Comparison of ENCODE assay signal across 11 cellular contexts in the genomic region with DNA sequence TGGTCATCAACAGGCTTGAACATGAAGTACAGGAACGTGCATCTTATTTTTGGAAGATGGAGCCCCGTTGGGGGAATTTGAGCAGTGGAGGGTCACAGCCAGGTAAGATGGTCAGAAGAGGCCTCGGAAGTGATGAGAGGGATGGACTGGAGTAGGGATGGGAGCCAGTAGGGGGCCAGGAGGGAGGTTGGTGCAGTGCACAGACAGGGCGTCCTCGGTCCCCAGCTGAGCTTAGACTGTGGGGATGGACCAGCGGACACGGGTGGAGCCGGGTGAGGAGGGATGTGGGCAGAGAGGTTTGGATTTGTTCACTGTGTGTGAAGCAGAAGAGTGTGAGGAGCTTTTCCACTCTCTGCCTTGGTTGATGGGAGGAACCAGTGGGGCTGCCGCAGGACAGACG. TPM values are rescaled to one million over a fixed set of nuclear protein-coding genes. Genes with fewer than 3 reads are reported as not detected.
DNase-seq lines count a peak whose midpoint lies in the region; ATAC-seq and TF ChIP-seq lines count a peak whose summit lies in the region.
"Had no signal": no experiment of that assay in that cellular context is flagged by ENCODE, and none has a peak within 500 bp of the region (broad histone marks: within the 10 kb centered on the region; RNA-seq: fewer than 3 reads in every experiment).

No MANE protein-coding gene starts in this region.

- POLR2A ChIA-PET in Caco-2 (lab: Charles Lee), result interaction anchor here (0.6 to 3.1 kb wide), 4 partner anchors 9 to 90 kb away, joined by 4 to 19 read pairs (median 4); partner anchors contain the start of gene MBOAT7

- H3K9me3 ChIP-seq in Caco-2 (no peaks in the 10 kb centered on the region), psoas muscle (no peaks in the 10 kb centered on the region)
- H3K9me3 ChIP-seq: gastroesophageal sphincter had no signal

- H3K4me1 Mint-ChIP-seq in Caco-2 (ENCODE audit: low read depth, unreplicated experiment), result peaks cover 37% of the 10 kb centered on the region

- H3K27ac ChIP-seq in VCaP (peak overlapping the region; percentile 98), psoas muscle (no peak overlapping the region)

- no peaks in the 10 kb centered on the region for H3K27me3 Mint-ChIP-seq in Caco-2 (ENCODE audit: insufficient read depth, unreplicated experiment)

- H3K4me1 ChIP-seq in Caco-2, result peaks cover 54% of the 10 kb centered on the region
- peaks cover 35% of the 10 kb centered on the region for H3K4me1 ChIP-seq in psoas muscle

- H3K4me3 ChIP-seq in Caco-2 (ENCODE audit: low read depth, low read length) (no peak overlapping the region), psoas muscle (no peak overlapping the region)
- H3K4me3 ChIP-seq: gastroesophageal sphincter had no signal

- peak overlapping the region; percentile 76 for H3K27ac Mint-ChIP-seq in Caco-2 (ENCODE audit: unreplicated experiment)

- H3K36me3 ChIP-seq in Caco-2 (ENCODE audit: control insufficient read depth, insufficient read depth, low read length), result peaks cover 7% of the 10 kb centered on the region
- peaks cover 12 to 25% of the 10 kb centered on the region in 2 donors for H3K36me3 ChIP-seq in psoas muscle (ENCODE audit: insufficient read depth in 1 of 2, low read depth in 1 of 2)

- ATAC-seq in esophagus mucosa, result peak; percentile 4
- no peak for ATAC-seq in psoas muscle
- ATAC-seq: gastroesophageal sphincter had no signal

- CTCF ChIA-PET in Caco-2 (lab: Charles Lee), result interaction anchor here (0.8 kb wide), 1 partner anchor 21 kb away, joined by 4 read pairs; the partner anchor contains the start of gene MBOAT7

- peak in 1 of 2 experiments; percentile 10 for TF ChIP-seq CTCF in Caco-2 (IDR thresholded peaks at IDR 0.05; ENCODE audit: insufficient read depth in 1 of 2, low read depth in 1 of 2, low read length in 1 of 2, severe bottlenecking in 1 of 2, unreplicated experiment in 1 of 2)
- TF ChIP-seq CTCF in VCaP (conservative IDR thresholded peaks at IDR 0.05), result no peak
- no peak for TF ChIP-seq CTCF in psoas muscle (IDR thresholded peaks at IDR 0.05)

- WGBS in psoas muscle, 3 donors, result 82 to 88% (median 88%) methylated on average over 9 to 10 of the region's 10 CpGs

- intact Hi-C loops in Caco-2 (cut with micrococcal nuclease; ENCODE audit: unreplicated experiment) (loop anchor here (2.0 kb wide), 1 partner anchor 20 kb away; no protein-coding TSS in a partner anchor), posterior vena cava (cut with DNase I) (no loop called here), psoas muscle (cut with DNase I) (no loop called here)

- no peaks in the 10 kb centered on the region for H3K9me3 Mint-ChIP-seq in Caco-2 (ENCODE audit: unreplicated experiment)

- peak overlapping the region; percentile 12 for H3K4me3 Mint-ChIP-seq in Caco-2 (ENCODE audit: unreplicated experiment)

- H3K36me3 Mint-ChIP-seq in Caco-2 (ENCODE audit: insufficient read depth, unreplicated experiment), result peaks cover 88% of the 10 kb centered on the region

- BruUV-seq in Caco-2 (replicated peaks; lab: Mats Ljungman, UMichigan), result no TSS peak

- no peak for TF ChIP-seq POLR2A in erythroblast (IDR thresholded peaks at IDR 0.05; ENCODE audit: low read length)

- DNase-seq in Caco-2 (no peak), posterior vena cava (ENCODE audit: low spot score) (peak; percentile 50), psoas muscle (no peak), dermis blood vessel endothelial cell (no peak), erythroblast (lab: John Stamatoyannopoulos, UW) (no peak)
- DNase-seq in stimulated activated CD4-positive, alpha-beta T cell treated with anti-CD3 and anti-CD28 coated beads, Interleukin-4, amount 100 ng/mL, for 4 hours, result no peak

- H3K27me3 ChIP-seq in Caco-2 (replicated peaks; ENCODE audit: control insufficient read depth, insufficient read depth, low read length) (no peaks in the 10 kb centered on the region), psoas muscle (ENCODE audit: insufficient read depth in 3 of 3, low read length in 2 of 3) (no peaks in the 10 kb centered on the region)
- H3K27me3 ChIP-seq: gastroesophageal sphincter had no signal

RNA-seq across cellular contexts. Expression of gene RPS9, which starts 10.6 kb away (rescaled TPM):
- total RNA-seq in Caco-2 (2022) (1,040 and 1,045 TPM in 2 replicates), esophagus mucosa (1,727 TPM), posterior vena cava (1,000 to 10,000 TPM in 1 of 2 donors, 100 to 1,000 TPM in 1; 777 to 1,026 TPM), psoas muscle (100 to 1,000 TPM; 479 to 705 (median 663) TPM), dermis blood vessel endothelial cell (1,481 and 2,291 TPM in 2 replicates)
- 1,000 to 10,000 TPM; 1,294 to 2,049 (median 1,972) TPM for polyA plus RNA-seq in psoas muscle

RNA-seq across cellular contexts. Expression of gene LILRB3, which starts 11.6 kb away (rescaled TPM):
- total RNA-seq in Caco-2 (2022), result not detected in 2 replicates
- 0.72 TPM for total RNA-seq in esophagus mucosa
- total RNA-seq in posterior vena cava, result 10 to 100 TPM; 14.6 to 25.5 TPM
- total RNA-seq in psoas muscle, result 1 to 10 TPM; 1.9 to 3.8 (median 2.3) TPM
- polyA plus RNA-seq in psoas muscle, result 1 to 10 TPM in 1 of 3 donors, under 1 TPM in 2; 0.32 to 1.2 (median 0.40) TPM
- not detected in 2 replicates for total RNA-seq in dermis blood vessel endothelial cell
- total RNA-seq: HT-29, renal cortical epithelial cell had no signal

RNA-seq across cellular contexts. Expression of gene TSEN34, which starts 20.1 kb away (rescaled TPM):
- 42.6 TPM in 2 replicates for total RNA-seq in Caco-2 (2022)
- 36.1 TPM for total RNA-seq in esophagus mucosa
- total RNA-seq in posterior vena cava, result 10 to 100 TPM; 17.3 to 24.5 TPM
- 10 to 100 TPM; 17.4 to 44.6 (median 19.2) TPM for total RNA-seq in psoas muscle
- 10 to 100 TPM; 15.5 to 42.6 (median 24.5) TPM for polyA plus RNA-seq in psoas muscle
- 71.8 and 78.3 TPM in 2 replicates for total RNA-seq in dermis blood vessel endothelial cell

RNA-seq across cellular contexts. Expression of gene MBOAT7, which starts 21.8 kb away (rescaled TPM):
- total RNA-seq in Caco-2 (2022), result 137 and 149 TPM in 2 replicates
- total RNA-seq in esophagus mucosa, result 36.7 TPM
- 10 to 100 TPM; 29.0 to 38.6 TPM for total RNA-seq in posterior vena cava
- 10 to 100 TPM in 3 of 4 donors, 1 to 10 TPM in 1; 6.2 to 17.8 (median 11.4) TPM for total RNA-seq in psoas muscle
- 10 to 100 TPM in 1 of 3 donors, 1 to 10 TPM in 2; 6.3 to 11.4 (median 8.4) TPM for polyA plus RNA-seq in psoas muscle
- total RNA-seq in dermis blood vessel endothelial cell, result 33.5 and 50.1 TPM in 2 replicates

RNA-seq across cellular contexts. Expression of gene LILRA6, which starts 31.4 kb away (rescaled TPM):
- total RNA-seq in Caco-2 (2022) (not detected in 2 replicates), esophagus mucosa (not detected), posterior vena cava (1 to 10 TPM; 8.1 to 9.6 TPM), psoas muscle (1 to 10 TPM in 3 of 4 donors, under 1 TPM in 1; 0.54 to 1.6 (median 1.3) TPM), dermis blood vessel endothelial cell (not detected in 2 replicates)
- under 1 TPM; 0.22 to 0.48 (median 0.42) TPM for polyA plus RNA-seq in psoas muscle
- total RNA-seq: HT-29, renal cortical epithelial cell had no signal
